1 cellular context compared by ENCODE assay signal in the genomic region with DNA sequence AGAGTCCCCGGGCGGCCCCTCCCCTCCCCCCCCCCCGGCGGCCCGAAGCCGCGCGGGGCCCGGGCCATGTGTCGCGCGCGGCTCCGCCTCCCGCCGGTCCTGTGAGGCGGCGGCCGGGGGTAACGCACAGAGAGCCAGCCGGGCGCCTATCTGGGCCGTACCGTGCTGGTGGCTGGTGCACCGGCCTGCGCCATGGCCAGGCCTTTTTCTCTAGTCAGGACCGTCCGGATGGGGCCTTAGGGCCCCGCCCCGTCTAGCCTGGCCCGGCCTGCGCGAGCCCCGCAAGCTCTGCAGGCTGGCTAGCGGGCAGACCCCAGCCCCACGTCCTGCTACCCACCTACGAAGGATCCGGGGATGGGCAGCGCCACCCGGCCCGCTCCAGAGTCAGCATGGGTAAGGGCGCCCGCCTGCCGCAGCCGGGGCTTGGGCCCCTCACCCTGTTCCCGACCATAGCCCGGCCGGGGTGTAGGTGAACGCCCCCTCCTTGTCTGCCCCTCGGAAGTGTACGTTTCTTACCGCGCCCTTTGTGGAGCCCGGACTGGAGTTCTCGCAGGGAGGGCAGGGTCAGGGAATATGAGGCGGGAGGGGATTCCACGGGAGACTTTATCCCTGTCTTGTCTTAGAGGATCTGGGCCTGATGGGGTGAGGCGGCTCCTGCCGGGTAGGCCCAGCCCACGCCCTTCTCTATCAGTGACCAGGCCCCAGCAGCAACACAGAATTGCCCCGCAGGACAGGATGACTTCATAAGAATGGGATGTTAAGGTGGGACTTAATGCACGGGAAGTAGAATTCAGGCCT.
TF ChIP-seq lines count a peak whose summit lies in the region.

A gene with protein sequence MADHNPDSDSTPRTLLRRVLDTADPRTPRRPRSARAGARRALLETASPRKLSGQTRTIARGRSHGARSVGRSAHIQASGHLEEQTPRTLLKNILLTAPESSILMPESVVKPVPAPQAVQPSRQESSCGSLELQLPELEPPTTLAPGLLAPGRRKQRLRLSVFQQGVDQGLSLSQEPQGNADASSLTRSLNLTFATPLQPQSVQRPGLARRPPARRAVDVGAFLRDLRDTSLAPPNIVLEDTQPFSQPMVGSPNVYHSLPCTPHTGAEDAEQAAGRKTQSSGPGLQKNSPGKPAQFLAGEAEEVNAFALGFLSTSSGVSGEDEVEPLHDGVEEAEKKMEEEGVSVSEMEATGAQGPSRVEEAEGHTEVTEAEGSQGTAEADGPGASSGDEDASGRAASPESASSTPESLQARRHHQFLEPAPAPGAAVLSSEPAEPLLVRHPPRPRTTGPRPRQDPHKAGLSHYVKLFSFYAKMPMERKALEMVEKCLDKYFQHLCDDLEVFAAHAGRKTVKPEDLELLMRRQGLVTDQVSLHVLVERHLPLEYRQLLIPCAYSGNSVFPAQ (minus strand): TSS at position 630 of the 798 bp plus-strand sequence. CDS start 13,834 bp downstream, outside the sequence.

TF ChIP-seq in HepG2, 621 proteins besides CTCF, POLR2A, EP300 and RAD21 (continued from another document and continues in another):
- TF ChIP-seq SAFB2 (CRISPR knock-in tag; IDR thresholded peaks at IDR 0.05; ENCODE audit: borderline replicate concordance, low read depth) (peak; percentile 47; the same call in 1 of the 2 replicates), FIP1L1 (IDR thresholded peaks at IDR 0.05; ENCODE audit: borderline replicate concordance, insufficient read depth, low read depth, low read length) (no peak), FOXK2 (IDR thresholded peaks at IDR 0.05) (no peak), ONECUT2 (CRISPR knock-in tag; IDR thresholded peaks at IDR 0.05) (no peak), ZSCAN20 (CRISPR knock-in tag; IDR thresholded peaks at IDR 0.05; ENCODE audit: borderline replicate concordance) (peak; percentile 76; the same call in 1 of the 2 replicates), ZNF251 (CRISPR knock-in tag; IDR thresholded peaks at IDR 0.05) (no peak), ZNF460 (CRISPR knock-in tag; IDR thresholded peaks at IDR 0.05; ENCODE audit: borderline replicate concordance) (no peak), ZNF326 (CRISPR knock-in tag; IDR thresholded peaks at IDR 0.05; ENCODE audit: borderline replicate concordance) (no peak), GLI4 (CRISPR knock-in tag; IDR thresholded peaks at IDR 0.05; ENCODE audit: borderline replicate concordance) (no peak), ELF4 (CRISPR knock-in tag; IDR thresholded peaks at IDR 0.05; ENCODE audit: borderline replicate concordance) (no peak), ZNF878 (CRISPR knock-in tag; IDR thresholded peaks at IDR 0.05) (no peak), CCDC6 (CRISPR knock-in tag; IDR thresholded peaks at IDR 0.05) (no peak; the same call in 1 of the 2 replicates), MEIS1 (CRISPR knock-in tag; IDR thresholded peaks at IDR 0.05; ENCODE audit: borderline replicate concordance) (0 out of 2 replicates have a peak, but pooled peaks have one; percentile 20), ZNF24 (IDR thresholded peaks at IDR 0.05) (no peak), ZNF557 (CRISPR knock-in tag; IDR thresholded peaks at IDR 0.05) (no peak), HIVEP1 (CRISPR knock-in tag; IDR thresholded peaks at IDR 0.05) (peak; percentile 87), ZNF138 (CRISPR knock-in tag; IDR thresholded peaks at IDR 0.05; ENCODE audit: low read depth) (no peak), YEATS4 (CRISPR knock-in tag; IDR thresholded peaks at IDR 0.05; ENCODE audit: borderline replicate concordance) (peak; percentile 12; the same call in 1 of the 2 replicates), ARHGAP35 (CRISPR knock-in tag; IDR thresholded peaks at IDR 0.05; ENCODE audit: borderline replicate concordance) (0 out of 2 replicates have a peak, but pooled peaks have one; percentile 26), FOXA3 (CRISPR knock-in tag; IDR thresholded peaks at IDR 0.05) (no peak), THYN1 (CRISPR knock-in tag; IDR thresholded peaks at IDR 0.05; ENCODE audit: borderline replicate concordance, low read depth) (no peak), NCOA1 (CRISPR knock-in tag; IDR thresholded peaks at IDR 0.05) (no peak), ZFP41 (CRISPR knock-in tag; IDR thresholded peaks at IDR 0.05; ENCODE audit: borderline replicate concordance) (no peak; the same call in 1 of the 2 replicates), ZNF333 (CRISPR knock-in tag; IDR thresholded peaks at IDR 0.05; ENCODE audit: borderline replicate concordance) (no peak; the same call in 1 of the 2 replicates), NFE2 (CRISPR knock-in tag; IDR thresholded peaks at IDR 0.05) (no peak), NRL (CRISPR knock-in tag; IDR thresholded peaks at IDR 0.05; ENCODE audit: borderline replicate concordance) (peak; percentile 82), DNMT1 (CRISPR knock-in tag; IDR thresholded peaks at IDR 0.05) (no peak), ZNF549 (CRISPR knock-in tag; IDR thresholded peaks at IDR 0.05) (no peak), ZNF7 (CRISPR knock-in tag; IDR thresholded peaks at IDR 0.05) (no peak), SP1 (IDR thresholded peaks at IDR 0.05) (no peak), SP1 (CRISPR knock-in tag; IDR thresholded peaks at IDR 0.05) (no peak), ZFAT (CRISPR knock-in tag; conservative IDR thresholded peaks at IDR 0.05) (peak; percentile 24; the same call in 1 of the 2 replicates), ZNF235 (CRISPR knock-in tag; IDR thresholded peaks at IDR 0.05; ENCODE audit: borderline replicate concordance) (no peak), PRPF4 (IDR thresholded peaks at IDR 0.05; ENCODE audit: low read depth, low read length, poor library complexity, severe bottlenecking) (no peak), ATF1 (CRISPR knock-in tag; IDR thresholded peaks at IDR 0.05) (no peak), POLR2G (IDR thresholded peaks at IDR 0.05; ENCODE audit: low read depth, low read length) (no peak), SKI (IDR thresholded peaks at IDR 0.05; ENCODE audit: partially characterized antibody) (no peak)
- TF ChIP-seq, protein P1, sequence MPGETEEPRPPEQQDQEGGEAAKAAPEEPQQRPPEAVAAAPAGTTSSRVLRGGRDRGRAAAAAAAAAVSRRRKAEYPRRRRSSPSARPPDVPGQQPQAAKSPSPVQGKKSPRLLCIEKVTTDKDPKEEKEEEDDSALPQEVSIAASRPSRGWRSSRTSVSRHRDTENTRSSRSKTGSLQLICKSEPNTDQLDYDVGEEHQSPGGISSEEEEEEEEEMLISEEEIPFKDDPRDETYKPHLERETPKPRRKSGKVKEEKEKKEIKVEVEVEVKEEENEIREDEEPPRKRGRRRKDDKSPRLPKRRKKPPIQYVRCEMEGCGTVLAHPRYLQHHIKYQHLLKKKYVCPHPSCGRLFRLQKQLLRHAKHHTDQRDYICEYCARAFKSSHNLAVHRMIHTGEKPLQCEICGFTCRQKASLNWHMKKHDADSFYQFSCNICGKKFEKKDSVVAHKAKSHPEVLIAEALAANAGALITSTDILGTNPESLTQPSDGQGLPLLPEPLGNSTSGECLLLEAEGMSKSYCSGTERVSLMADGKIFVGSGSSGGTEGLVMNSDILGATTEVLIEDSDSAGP (CRISPR knock-in tag; IDR thresholded peaks at IDR 0.05; ENCODE audit: borderline replicate concordance): no peak
- TF ChIP-seq, protein P2, sequence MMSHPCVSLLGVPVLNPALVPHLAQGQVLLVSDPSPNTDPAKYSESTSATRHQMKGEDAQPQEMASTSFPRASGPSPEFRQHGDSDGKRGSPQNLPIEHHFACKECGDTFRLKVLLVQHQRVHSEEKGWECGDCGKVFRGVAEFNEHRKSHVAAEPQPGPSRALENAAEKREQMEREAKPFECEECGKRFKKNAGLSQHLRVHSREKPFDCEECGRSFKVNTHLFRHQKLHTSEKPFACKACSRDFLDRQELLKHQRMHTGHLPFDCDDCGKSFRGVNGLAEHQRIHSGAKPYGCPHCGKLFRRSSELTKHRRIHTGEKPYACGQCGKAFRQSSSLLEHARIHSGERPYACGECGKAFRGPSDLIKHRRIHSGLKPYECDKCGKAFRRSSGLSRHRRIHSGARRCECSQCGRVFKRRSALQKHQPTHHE (CRISPR knock-in tag; IDR thresholded peaks at IDR 0.05; ENCODE audit: borderline replicate concordance): 0 out of 2 replicates have a peak, but pooled peaks have one; percentile 21
- TF ChIP-seq, protein P3, sequence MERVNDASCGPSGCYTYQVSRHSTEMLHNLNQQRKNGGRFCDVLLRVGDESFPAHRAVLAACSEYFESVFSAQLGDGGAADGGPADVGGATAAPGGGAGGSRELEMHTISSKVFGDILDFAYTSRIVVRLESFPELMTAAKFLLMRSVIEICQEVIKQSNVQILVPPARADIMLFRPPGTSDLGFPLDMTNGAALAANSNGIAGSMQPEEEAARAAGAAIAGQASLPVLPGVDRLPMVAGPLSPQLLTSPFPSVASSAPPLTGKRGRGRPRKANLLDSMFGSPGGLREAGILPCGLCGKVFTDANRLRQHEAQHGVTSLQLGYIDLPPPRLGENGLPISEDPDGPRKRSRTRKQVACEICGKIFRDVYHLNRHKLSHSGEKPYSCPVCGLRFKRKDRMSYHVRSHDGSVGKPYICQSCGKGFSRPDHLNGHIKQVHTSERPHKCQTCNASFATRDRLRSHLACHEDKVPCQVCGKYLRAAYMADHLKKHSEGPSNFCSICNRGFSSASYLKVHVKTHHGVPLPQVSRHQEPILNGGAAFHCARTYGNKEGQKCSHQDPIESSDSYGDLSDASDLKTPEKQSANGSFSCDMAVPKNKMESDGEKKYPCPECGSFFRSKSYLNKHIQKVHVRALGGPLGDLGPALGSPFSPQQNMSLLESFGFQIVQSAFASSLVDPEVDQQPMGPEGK (CRISPR knock-in tag; IDR thresholded peaks at IDR 0.05): peak; percentile 31; the same call in 1 of the 2 replicates
- TF ChIP-seq, protein P4, sequence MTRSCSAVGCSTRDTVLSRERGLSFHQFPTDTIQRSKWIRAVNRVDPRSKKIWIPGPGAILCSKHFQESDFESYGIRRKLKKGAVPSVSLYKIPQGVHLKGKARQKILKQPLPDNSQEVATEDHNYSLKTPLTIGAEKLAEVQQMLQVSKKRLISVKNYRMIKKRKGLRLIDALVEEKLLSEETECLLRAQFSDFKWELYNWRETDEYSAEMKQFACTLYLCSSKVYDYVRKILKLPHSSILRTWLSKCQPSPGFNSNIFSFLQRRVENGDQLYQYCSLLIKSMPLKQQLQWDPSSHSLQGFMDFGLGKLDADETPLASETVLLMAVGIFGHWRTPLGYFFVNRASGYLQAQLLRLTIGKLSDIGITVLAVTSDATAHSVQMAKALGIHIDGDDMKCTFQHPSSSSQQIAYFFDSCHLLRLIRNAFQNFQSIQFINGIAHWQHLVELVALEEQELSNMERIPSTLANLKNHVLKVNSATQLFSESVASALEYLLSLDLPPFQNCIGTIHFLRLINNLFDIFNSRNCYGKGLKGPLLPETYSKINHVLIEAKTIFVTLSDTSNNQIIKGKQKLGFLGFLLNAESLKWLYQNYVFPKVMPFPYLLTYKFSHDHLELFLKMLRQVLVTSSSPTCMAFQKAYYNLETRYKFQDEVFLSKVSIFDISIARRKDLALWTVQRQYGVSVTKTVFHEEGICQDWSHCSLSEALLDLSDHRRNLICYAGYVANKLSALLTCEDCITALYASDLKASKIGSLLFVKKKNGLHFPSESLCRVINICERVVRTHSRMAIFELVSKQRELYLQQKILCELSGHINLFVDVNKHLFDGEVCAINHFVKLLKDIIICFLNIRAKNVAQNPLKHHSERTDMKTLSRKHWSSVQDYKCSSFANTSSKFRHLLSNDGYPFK (CRISPR knock-in tag; IDR thresholded peaks at IDR 0.05; ENCODE audit: borderline replicate concordance): no peak
- TF ChIP-seq, protein P5, sequence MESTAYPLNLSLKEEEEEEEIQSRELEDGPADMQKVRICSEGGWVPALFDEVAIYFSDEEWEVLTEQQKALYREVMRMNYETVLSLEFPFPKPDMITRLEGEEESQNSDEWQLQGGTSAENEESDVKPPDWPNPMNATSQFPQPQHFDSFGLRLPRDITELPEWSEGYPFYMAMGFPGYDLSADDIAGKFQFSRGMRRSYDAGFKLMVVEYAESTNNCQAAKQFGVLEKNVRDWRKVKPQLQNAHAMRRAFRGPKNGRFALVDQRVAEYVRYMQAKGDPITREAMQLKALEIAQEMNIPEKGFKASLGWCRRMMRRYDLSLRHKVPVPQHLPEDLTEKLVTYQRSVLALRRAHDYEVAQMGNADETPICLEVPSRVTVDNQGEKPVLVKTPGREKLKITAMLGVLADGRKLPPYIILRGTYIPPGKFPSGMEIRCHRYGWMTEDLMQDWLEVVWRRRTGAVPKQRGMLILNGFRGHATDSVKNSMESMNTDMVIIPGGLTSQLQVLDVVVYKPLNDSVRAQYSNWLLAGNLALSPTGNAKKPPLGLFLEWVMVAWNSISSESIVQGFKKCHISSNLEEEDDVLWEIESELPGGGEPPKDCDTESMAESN (CRISPR knock-in tag; conservative IDR thresholded peaks at IDR 0.05): 0 out of 2 replicates have a peak, but pooled peaks have one; percentile 2
- TF ChIP-seq, protein P6, sequence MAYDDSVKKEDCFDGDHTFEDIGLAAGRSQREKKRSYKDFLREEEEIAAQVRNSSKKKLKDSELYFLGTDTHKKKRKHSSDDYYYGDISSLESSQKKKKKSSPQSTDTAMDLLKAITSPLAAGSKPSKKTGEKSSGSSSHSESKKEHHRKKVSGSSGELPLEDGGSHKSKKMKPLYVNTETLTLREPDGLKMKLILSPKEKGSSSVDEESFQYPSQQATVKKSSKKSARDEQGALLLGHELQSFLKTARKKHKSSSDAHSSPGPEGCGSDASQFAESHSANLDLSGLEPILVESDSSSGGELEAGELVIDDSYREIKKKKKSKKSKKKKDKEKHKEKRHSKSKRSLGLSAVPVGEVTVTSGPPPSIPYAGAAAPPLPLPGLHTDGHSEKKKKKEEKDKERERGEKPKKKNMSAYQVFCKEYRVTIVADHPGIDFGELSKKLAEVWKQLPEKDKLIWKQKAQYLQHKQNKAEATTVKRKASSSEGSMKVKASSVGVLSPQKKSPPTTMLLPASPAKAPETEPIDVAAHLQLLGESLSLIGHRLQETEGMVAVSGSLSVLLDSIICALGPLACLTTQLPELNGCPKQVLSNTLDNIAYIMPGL (CRISPR knock-in tag; IDR thresholded peaks at IDR 0.05; ENCODE audit: borderline replicate concordance in 1 of 2, low read depth in 1 of 2): no peak
- TF ChIP-seq, protein P7, sequence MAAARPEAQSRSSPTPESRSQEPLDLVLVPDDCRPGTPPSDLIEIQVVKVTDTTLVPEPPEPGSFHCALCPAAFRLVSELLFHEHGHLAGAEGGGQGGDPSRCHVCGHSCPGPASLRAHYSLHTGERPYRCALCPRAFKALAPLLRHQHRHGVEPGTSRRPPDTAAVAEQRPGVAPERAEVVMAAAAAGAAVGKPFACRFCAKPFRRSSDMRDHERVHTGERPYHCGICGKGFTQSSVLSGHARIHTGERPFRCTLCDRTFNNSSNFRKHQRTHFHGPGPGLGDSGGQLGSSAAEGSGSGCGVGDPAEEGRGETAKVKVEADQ (CRISPR knock-in tag; IDR thresholded peaks at IDR 0.05; ENCODE audit: borderline replicate concordance): no peak
- TF ChIP-seq, protein P8, sequence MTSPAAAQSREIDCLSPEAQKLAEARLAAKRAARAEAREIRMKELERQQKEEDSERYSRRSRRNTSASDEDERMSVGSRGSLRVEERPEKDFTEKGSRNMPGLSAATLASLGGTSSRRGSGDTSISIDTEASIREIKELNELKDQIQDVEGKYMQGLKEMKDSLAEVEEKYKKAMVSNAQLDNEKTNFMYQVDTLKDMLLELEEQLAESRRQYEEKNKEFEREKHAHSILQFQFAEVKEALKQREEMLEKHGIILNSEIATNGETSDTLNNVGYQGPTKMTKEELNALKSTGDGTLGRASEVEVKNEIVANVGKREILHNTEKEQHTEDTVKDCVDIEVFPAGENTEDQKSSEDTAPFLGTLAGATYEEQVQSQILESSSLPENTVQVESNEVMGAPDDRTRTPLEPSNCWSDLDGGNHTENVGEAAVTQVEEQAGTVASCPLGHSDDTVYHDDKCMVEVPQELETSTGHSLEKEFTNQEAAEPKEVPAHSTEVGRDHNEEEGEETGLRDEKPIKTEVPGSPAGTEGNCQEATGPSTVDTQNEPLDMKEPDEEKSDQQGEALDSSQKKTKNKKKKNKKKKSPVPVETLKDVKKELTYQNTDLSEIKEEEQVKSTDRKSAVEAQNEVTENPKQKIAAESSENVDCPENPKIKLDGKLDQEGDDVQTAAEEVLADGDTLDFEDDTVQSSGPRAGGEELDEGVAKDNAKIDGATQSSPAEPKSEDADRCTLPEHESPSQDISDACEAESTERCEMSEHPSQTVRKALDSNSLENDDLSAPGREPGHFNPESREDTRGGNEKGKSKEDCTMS (CRISPR knock-in tag; conservative IDR thresholded peaks at IDR 0.05): no peak
